13 cellular contexts compared by ENCODE assay signal in the genomic region with DNA sequence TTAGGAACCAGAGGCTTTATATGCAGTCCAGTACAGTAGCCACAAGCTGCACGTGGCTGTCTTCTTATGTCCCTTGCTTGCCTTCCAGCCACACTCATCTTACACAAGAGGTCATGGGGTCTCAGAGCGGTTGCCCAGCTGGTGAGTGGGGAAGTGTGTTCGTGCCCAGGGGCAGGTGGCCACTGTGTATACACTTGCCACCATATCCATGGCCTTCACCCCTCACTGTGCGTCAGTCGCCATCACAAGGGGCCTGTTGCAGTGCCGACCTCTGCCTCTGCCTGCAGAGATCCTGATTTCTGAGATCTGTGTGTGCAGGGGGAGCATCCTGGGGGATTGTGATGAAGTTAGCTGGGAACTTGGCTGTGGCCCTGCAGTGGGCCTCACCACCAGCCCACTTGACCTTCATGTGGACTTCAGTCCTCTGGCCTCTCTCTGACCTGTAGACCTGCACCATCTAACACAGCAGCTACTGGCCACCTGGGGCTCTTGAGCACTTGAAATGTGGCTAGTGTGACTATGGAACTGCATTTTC. TPM values are rescaled to one million over a fixed set of nuclear protein-coding genes. Genes with fewer than 3 reads are reported as not detected.
DNase-seq lines count a peak whose midpoint lies in the region; ATAC-seq and TF ChIP-seq lines count a peak whose summit lies in the region.
"Had no signal": no experiment of that assay in that cellular context is flagged by ENCODE, and none has a peak within 500 bp of the region (broad histone marks: within the 10 kb centered on the region; RNA-seq: fewer than 3 reads in every experiment).

No MANE protein-coding gene starts in this region.

- peaks cover 6 to 55% (median 25%) of the 10 kb centered on the region in 3 donors for H3K4me1 ChIP-seq in gastroesophageal sphincter
- peaks cover 21 to 52% (median 45%) of the 10 kb centered on the region in 3 donors for H3K4me1 ChIP-seq in skeletal muscle tissue (ENCODE audit: control insufficient read depth in 3 of 3, insufficient read depth in 3 of 3, low read length in 3 of 3)
- peaks cover 0 to 63% (median 37%) of the 10 kb centered on the region in 6 donors for H3K4me1 ChIP-seq in spleen

- peaks cover 6% of the 10 kb centered on the region for H3K9me3 Mint-ChIP-seq in CD4-positive, alpha-beta T cell

- no peak for TF ChIP-seq EP300 in gastroesophageal sphincter (IDR thresholded peaks at IDR 0.05)

- H3K36me3 Mint-ChIP-seq in CD4-positive, alpha-beta T cell (ENCODE audit: low read depth), result peaks cover 78% of the 10 kb centered on the region

- DNase-seq in CD4-positive, alpha-beta T cell, result no peak
- DNase-seq in RWPE1 (ENCODE audit: low spot score) (no peak), hippocampal formation (lab: John Stamatoyannopoulos, UW) (no peak), DMS 273 treated with DMSO at 0.1 percent for 48 hours (lab: John Stamatoyannopoulos, UW) (no peak), spleen (no peak)
- no peak for DNase-seq in activated effector memory CD4-positive, alpha-beta T cell treated with anti-CD3 and anti-CD28 coated beads, Interleukin-2, amount 50 U/mL, for 16 hours
- DNase-seq: activated T-cell treated with anti-CD3 and anti-CD28 coated beads, Interleukin-2, amount 50 U/mL, for 4 hours; central memory CD4-positive, alpha-beta T cell; mesendoderm; NCI-H2081 had no signal

- H3K27me3 ChIP-seq in CD4-positive, alpha-beta T cell (ENCODE audit: control insufficient read depth, insufficient read depth, low read length), result no peaks in the 10 kb centered on the region
- H3K27me3 ChIP-seq in gastroesophageal sphincter (no peaks in the 10 kb centered on the region), skeletal muscle tissue (ENCODE audit: control insufficient read depth in 3 of 3, insufficient read depth in 3 of 3, low read length in 3 of 3) (no peaks in the 10 kb centered on the region), spleen (replicated peaks in 1 of 7) (no peaks in the 10 kb centered on the region)

- 50% methylated on average over 1 of the region's 6 CpGs for WGBS in gastroesophageal sphincter (ENCODE audit: low coverage in 1 of 2), 2 donors
- WGBS in spleen, 5 donors, result 57 to 90% (median 82%) methylated on average over 5 to 6 of the region's 6 CpGs

- H3K9me3 ChIP-seq in CD4-positive, alpha-beta T cell (ENCODE audit: control insufficient read depth, low read length), result no peaks in the 10 kb centered on the region
- H3K9me3 ChIP-seq in gastroesophageal sphincter (no peaks in the 10 kb centered on the region), skeletal muscle tissue (ENCODE audit: control insufficient read depth in 3 of 3, low read length in 3 of 3) (no peaks in the 10 kb centered on the region), spleen (peaks cover 0 to 20% (median 17%) of the 10 kb centered on the region in 8 donors)

- H3K27ac Mint-ChIP-seq in CD4-positive, alpha-beta T cell, result peak overlapping the region; percentile 7

- H3K4me3 Mint-ChIP-seq in CD4-positive, alpha-beta T cell, result no peak overlapping the region
- H3K4me3 Mint-ChIP-seq: activated T-cell treated with anti-CD3 and anti-CD28 coated beads, Interleukin-2, amount 50 U/mL, for 4 hours had no signal

- no peak for TF ChIP-seq POLR2A in gastroesophageal sphincter (IDR thresholded peaks at IDR 0.05)
- TF ChIP-seq POLR2A in spleen (IDR thresholded peaks at IDR 0.05), result no peak

- CTCF ChIA-PET in CD4-positive, alpha-beta T cell (lab: Charles Lee), result no interaction called here
- CTCF ChIA-PET in RWPE1 (lab: Yijun Ruan, JAX), result no interaction called here

- intact Hi-C loops in CD4-positive, alpha-beta T cell (cut with DNase I, micrococcal nuclease), result no loop called here
- intact Hi-C loops in spleen (cut with DNase I; ENCODE audit: low total_unique reads), result no loop called here

- H3K4me3 ChIP-seq in gastroesophageal sphincter, result no peak overlapping the region
- H3K4me3 ChIP-seq in skeletal muscle tissue (ENCODE audit: low read length in 3 of 3), result peak overlapping the region in 1 of 3 donors; percentile 13
- H3K4me3 ChIP-seq in spleen, result no peak overlapping the region

- no peak for TF ChIP-seq CTCF in CD4-positive, alpha-beta T cell (IDR thresholded peaks at IDR 0.05)
- TF ChIP-seq CTCF in RWPE1 (conservative IDR thresholded peaks at IDR 0.05; ENCODE audit: low read depth), result no peak
- no peak for TF ChIP-seq CTCF in gastroesophageal sphincter (IDR thresholded peaks at IDR 0.05)
- TF ChIP-seq CTCF in spleen (IDR thresholded peaks at IDR 0.05 in 8 of 11, conservative IDR thresholded peaks at IDR 0.05 in 3 of 11), result no peak

- no peak overlapping the region for H3K9ac ChIP-seq in skeletal muscle tissue (ENCODE audit: low read depth in 1 of 3, low read length in 3 of 3)

- no peaks in the 10 kb centered on the region for H3K27me3 Mint-ChIP-seq in CD4-positive, alpha-beta T cell

- H3K36me3 ChIP-seq in gastroesophageal sphincter (no peaks in the 10 kb centered on the region), skeletal muscle tissue (ENCODE audit: control insufficient read depth in 3 of 3, insufficient read depth in 3 of 3, low read length in 3 of 3) (no peaks in the 10 kb centered on the region), spleen (peaks cover 0 to 41% (median 0%) of the 10 kb centered on the region in 6 donors)

- POLR2A ChIA-PET in CD4-positive, alpha-beta T cell (lab: Charles Lee), result interaction anchor here (0.7 kb wide), 1 partner anchor 315 kb away, joined by 3 read pairs; no protein-coding TSS in a partner anchor
- POLR2A ChIA-PET in RWPE1 (lab: Yijun Ruan, JAX; ENCODE audit: low non-redundant PET), result no interaction called here

- ATAC-seq in CD4-positive, alpha-beta T cell (ENCODE audit: poor library complexity), result no peak
- ATAC-seq in gastroesophageal sphincter, result peak; percentile 50
- ATAC-seq: activated T-cell treated with anti-CD3 and anti-CD28 coated beads, Interleukin-2, amount 50 U/mL, for 4 hours had no signal

- H3K4me1 Mint-ChIP-seq in CD4-positive, alpha-beta T cell (ENCODE audit: low read depth), result no peaks in the 10 kb centered on the region

- H3K27ac ChIP-seq in CD4-positive, alpha-beta T cell (ENCODE audit: low read depth, low read length), result no peak overlapping the region
- H3K27ac ChIP-seq in RWPE1 (peak overlapping the region; percentile 75), gastroesophageal sphincter (peak overlapping the region in 3 of 4 donors; percentile 54 to 78 (median 55)), skeletal muscle tissue (ENCODE audit: low read depth, low read length) (peak overlapping the region; percentile 77), spleen (peak overlapping the region in 4 of 8 donors; percentile 38 to 63 (median 61))
- H3K27ac ChIP-seq: VCaP had no signal

RNA-seq across cellular contexts. Expression of gene SACM1L, which starts 43.1 kb away (rescaled TPM):
- 10 to 100 TPM; 41.9 to 44.3 TPM for total RNA-seq in CD4-positive, alpha-beta T cell
- 10 to 100 TPM; 31.9 to 52.6 (median 38.2) TPM for total RNA-seq in gastroesophageal sphincter
- 24.0 TPM for total RNA-seq in skeletal muscle tissue
- total RNA-seq in spleen, result 10 to 100 TPM; 55.5 to 93.7 (median 67.5) TPM
- 10 to 100 TPM; 21.0 to 28.2 (median 27.9) TPM for polyA plus RNA-seq in spleen

RNA-seq across cellular contexts. Expression of gene LIMD1, which starts 51.6 kb away (rescaled TPM):
- total RNA-seq in CD4-positive, alpha-beta T cell, result 10 to 100 TPM; 13.6 to 14.8 TPM
- total RNA-seq in gastroesophageal sphincter, result 10 to 100 TPM; 17.3 to 42.7 (median 33.3) TPM
- 16.2 TPM for total RNA-seq in skeletal muscle tissue
- 10 to 100 TPM; 41.5 to 58.5 (median 49.8) TPM for total RNA-seq in spleen
- 10 to 100 TPM in 1 of 3 donors, 1 to 10 TPM in 2; 5.3 to 15.9 (median 6.5) TPM for polyA plus RNA-seq in spleen
